Comparison of ENCODE assay signal across 1 cellular context in genomic region chr11:65262775-65263174, GRCh38.
TF ChIP-seq lines count a peak whose summit lies in the region.

No MANE protein-coding gene starts in this region.

TF ChIP-seq in K562, 482 proteins besides CTCF, POLR2A, EP300 and RAD21:
- no peak for TF ChIP-seq ZNF717 (CRISPR knock-in tag; IDR thresholded peaks at IDR 0.05)
- TF ChIP-seq, protein P1, sequence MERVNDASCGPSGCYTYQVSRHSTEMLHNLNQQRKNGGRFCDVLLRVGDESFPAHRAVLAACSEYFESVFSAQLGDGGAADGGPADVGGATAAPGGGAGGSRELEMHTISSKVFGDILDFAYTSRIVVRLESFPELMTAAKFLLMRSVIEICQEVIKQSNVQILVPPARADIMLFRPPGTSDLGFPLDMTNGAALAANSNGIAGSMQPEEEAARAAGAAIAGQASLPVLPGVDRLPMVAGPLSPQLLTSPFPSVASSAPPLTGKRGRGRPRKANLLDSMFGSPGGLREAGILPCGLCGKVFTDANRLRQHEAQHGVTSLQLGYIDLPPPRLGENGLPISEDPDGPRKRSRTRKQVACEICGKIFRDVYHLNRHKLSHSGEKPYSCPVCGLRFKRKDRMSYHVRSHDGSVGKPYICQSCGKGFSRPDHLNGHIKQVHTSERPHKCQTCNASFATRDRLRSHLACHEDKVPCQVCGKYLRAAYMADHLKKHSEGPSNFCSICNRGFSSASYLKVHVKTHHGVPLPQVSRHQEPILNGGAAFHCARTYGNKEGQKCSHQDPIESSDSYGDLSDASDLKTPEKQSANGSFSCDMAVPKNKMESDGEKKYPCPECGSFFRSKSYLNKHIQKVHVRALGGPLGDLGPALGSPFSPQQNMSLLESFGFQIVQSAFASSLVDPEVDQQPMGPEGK (CRISPR knock-in tag; IDR thresholded peaks at IDR 0.05; ENCODE audit: borderline replicate concordance): no peak
- 0 out of 2 replicates have a peak, but pooled peaks have one; percentile 21 for TF ChIP-seq MTA3 (IDR thresholded peaks at IDR 0.05; ENCODE audit: borderline replicate concordance)
- TF ChIP-seq MGA (IDR thresholded peaks at IDR 0.05): 0 out of 2 replicates have a peak, but pooled peaks have one; percentile 18
- TF ChIP-seq E2F6 (IDR thresholded peaks at IDR 0.05; ENCODE audit: borderline replicate concordance in 1 of 2, extremely low read depth in 1 of 2, insufficient read depth in 1 of 2, insufficient read length in 1 of 2, low read depth in 1 of 2, low read length in 1 of 2, poor library complexity in 1 of 2, severe bottlenecking in 1 of 2): peak in 1 of 2 experiments; percentile 17
- no peak for TF ChIP-seq ZNF143 (CRISPR knock-in tag; IDR thresholded peaks at IDR 0.05)
- no peak for TF ChIP-seq EP400 (IDR thresholded peaks at IDR 0.05)
